In the genomic region with DNA sequence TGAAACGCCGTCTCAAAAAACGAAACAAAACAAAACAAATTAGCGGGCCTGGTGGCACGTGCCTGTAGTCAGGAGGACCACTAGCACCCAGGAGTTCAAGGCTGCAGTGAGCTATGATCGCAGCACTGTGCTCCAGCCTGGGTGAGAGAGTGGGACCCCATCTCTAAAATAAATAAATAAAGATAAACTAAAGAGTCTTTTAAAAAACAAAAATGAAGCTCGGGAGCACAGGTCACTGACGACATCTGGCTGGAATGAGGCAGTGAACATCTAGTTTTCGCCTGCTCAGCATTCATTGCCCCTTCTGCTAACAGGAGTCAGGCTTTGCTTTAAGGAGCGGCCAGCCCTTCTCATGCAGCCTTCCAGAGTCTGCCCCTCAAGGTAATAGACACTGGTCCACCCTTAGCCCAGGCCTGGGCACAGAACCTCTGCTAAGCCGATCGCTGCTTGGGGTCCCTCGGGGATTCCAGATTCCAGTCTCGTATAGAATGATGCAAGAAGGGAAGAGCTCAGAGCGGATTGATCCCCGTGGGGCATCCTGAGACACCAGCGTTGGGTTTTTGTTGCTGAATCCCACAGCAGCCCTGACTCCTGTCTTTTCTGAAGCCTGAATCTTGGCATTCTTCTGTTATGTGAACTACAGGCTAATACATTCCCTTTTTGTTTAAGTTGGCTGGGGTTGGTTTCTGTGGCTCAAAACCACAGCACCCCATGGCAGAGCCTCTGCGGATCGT, we compare ENCODE assay signal across 14 cellular contexts. TPM values are rescaled to one million over a fixed set of nuclear protein-coding genes. Genes with fewer than 3 reads are reported as not detected.
DNase-seq lines count a peak whose midpoint lies in the region; ATAC-seq and TF ChIP-seq lines count a peak whose summit lies in the region.
"Had no signal": no experiment of that assay in that cellular context is flagged by ENCODE, and none has a peak within 500 bp of the region (broad histone marks: within the 10 kb centered on the region; RNA-seq: fewer than 3 reads in every experiment).

No MANE protein-coding gene starts in this region.

- no peak overlapping the region for H3K27ac ChIP-seq in gastrocnemius medialis
- H3K27ac ChIP-seq: epithelial cell of prostate, HL-60 had no signal

- H3K4me3 ChIP-seq in fibroblast of mammary gland (ENCODE audit: control insufficient read depth, low read depth, low read length), result no peak overlapping the region
- H3K4me3 ChIP-seq in skeletal muscle cell (ENCODE audit: low read depth, low read length), result no peak overlapping the region
- H3K4me3 ChIP-seq in gastrocnemius medialis, result no peak overlapping the region

- intact Hi-C loops in gastrocnemius medialis (cut with DNase I; ENCODE audit: low total_unique reads), result no loop called here

- H3K9me3 ChIP-seq in gastrocnemius medialis, result no peaks in the 10 kb centered on the region

- no peaks in the 10 kb centered on the region for H3K36me3 ChIP-seq in gastrocnemius medialis

- no peak for TF ChIP-seq POLR2A in gastrocnemius medialis (IDR thresholded peaks at IDR 0.05)

- TF ChIP-seq CTCF in fibroblast of mammary gland (conservative IDR thresholded peaks at IDR 0.05; ENCODE audit: control insufficient read depth, insufficient read depth, low read depth, low read length) (no peak), gastrocnemius medialis (IDR thresholded peaks at IDR 0.05 in 4 of 5, conservative IDR thresholded peaks at IDR 0.05 in 1 of 5) (no peak)

- ATAC-seq in gastrocnemius medialis, result no peak
- ATAC-seq in GM18868 (IDR thresholded peaks at IDR 0.05; ENCODE audit: unreplicated experiment), result no peak
- ATAC-seq in GM21619 (IDR thresholded peaks at IDR 0.05; ENCODE audit: unreplicated experiment), result no peak

- no peaks in the 10 kb centered on the region for H3K27me3 ChIP-seq in gastrocnemius medialis

- in situ Hi-C loops in SK-MEL-5 (cut with HindIII; ENCODE audit: low pct_unique_long_range_greater_than_20kb, low sequenced_read_pairs), result no loop called here
- in situ Hi-C loops in gastrocnemius medialis (cut with MboI; ENCODE audit: low sequenced_read_pairs in 4 of 4), result no loop called here
- in situ Hi-C loops in KBM-7 (cut with MboI; ENCODE audit: low pct_unique_long_range_greater_than_20kb, low sequenced_read_pairs), result no loop called here

- DNase-seq in EH (ENCODE audit: low read depth) (peak; percentile 95), SK-MEL-5 (ENCODE audit: low read depth, low spot score) (peak; percentile 55), fibroblast of mammary gland (ENCODE audit: low read depth) (peak; percentile 90), skeletal muscle cell (ENCODE audit: low read depth) (peak; percentile 94), gastrocnemius medialis (no peak), KBM-7 (no peak)
- DNase-seq: activated CD4-positive, alpha-beta T cell treated with anti-CD3 and anti-CD28 coated beads, Interleukin-2, amount 50 U/mL, for 48 hours; activated naive CD8-positive, alpha-beta T cell treated with anti-CD3 and anti-CD28 coated beads, Interleukin-2, amount 10 ng/mL, durations not matched to agents 7 days and 5 days; Calu3; NCI-H1105 had no signal

- no peaks in the 10 kb centered on the region for H3K4me1 ChIP-seq in gastrocnemius medialis

RNA-seq across cellular contexts. Expression of gene FOXK1, which starts 14.2 kb away (rescaled TPM):
- total RNA-seq in SK-MEL-5 (2014; rRNA removed; shearing (Covaris generic)), result 14.5 and 16.3 TPM in 2 replicates
- polyA plus RNA-seq in SK-MEL-5 (2015; cell fraction: cytosol; rRNA removed), result 24.9 and 30.0 TPM in 2 replicates
- polyA plus RNA-seq in SK-MEL-5 (2015; cell fraction: nucleus; rRNA removed), result 22.3 and 25.9 TPM in 2 replicates
- 10 to 100 TPM in 3 of 4 donors, 1 to 10 TPM in 1; 9.8 to 43.6 (median 18.8) TPM for total RNA-seq in gastrocnemius medialis

Comparison
In these comparisons a context has a peak if more than half of its experiments do, and no peak if none do; other contexts are left out.
1. DNase-seq: peak in EH (single experiment), SK-MEL-5 (single experiment), fibroblast of mammary gland (single experiment) and skeletal muscle cell (single experiment); none in gastrocnemius medialis (0 of 2) and KBM-7 (single experiment).